In the genomic region with DNA sequence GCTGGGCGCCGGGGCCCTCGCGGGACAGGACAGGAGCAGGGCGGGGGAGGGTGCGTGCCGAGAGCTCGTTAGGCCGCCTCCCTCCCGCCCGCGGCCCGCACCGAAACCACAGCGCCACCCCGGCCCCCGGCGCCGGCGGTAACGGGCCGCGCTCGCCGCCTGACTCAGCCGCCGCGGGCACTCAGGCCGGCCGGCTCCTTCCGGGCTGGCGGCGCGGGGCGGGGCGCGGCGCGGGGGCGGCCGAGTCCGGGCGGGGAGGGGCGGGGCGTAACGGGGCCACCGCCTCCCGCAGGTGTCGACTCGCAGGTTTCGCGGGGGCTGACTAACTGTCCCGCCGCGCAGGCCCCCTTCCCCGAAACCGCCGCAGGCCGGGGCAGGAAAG, we compare ENCODE assay signal across 8 cellular contexts. TPM values are rescaled to one million over a fixed set of nuclear protein-coding genes. Genes with fewer than 3 reads are reported as not detected.
DNase-seq lines count a peak whose midpoint lies in the region; ATAC-seq and TF ChIP-seq lines count a peak whose summit lies in the region.

A gene with protein sequence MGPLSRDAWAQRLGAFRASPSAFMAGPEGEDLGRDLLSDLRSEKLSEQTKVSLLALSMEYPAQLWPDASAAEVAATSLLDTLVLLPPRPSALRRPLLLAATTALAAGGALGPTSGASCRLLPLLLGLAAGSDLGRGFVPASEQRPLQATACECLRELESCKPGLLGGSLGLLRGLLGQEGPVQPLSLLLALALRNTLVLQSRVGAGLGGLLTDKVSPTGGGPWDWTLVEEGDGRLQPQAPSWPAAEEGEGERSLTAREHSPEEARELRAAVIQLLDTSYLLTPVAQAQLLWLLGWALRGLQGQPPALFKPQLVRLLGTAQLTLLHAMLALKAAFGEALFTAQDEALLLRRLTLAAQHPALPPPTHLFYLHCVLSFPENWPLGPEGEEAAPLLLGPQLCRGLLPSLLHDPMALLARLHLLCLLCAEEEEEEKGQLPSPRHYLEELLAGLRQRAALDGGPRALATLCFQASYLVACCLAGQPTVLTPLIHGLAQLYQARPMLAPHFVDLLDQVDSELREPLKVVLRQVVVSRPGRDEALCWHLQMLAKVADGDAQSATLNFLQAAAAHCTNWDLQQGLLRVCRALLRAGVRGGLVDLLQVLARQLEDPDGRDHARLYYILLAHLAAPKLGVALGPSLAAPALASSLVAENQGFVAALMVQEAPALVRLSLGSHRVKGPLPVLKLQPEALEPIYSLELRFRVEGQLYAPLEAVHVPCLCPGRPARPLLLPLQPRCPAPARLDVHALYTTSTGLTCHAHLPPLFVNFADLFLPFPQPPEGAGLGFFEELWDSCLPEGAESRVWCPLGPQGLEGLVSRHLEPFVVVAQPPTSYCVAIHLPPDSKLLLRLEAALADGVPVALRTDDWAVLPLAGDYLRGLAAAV (minus strand): TSS at position 207 of the 382 bp plus-strand sequence. CDS start 385 bp downstream, outside the sequence.

- ATAC-seq in HCT116, result peak; percentile 71
- peak; percentile 65 for ATAC-seq in activated CD8-positive, alpha-beta T cell treated with anti-CD3 and anti-CD28 coated beads for 36 hours

- no peak for TF ChIP-seq POLR2A in HCT116 (IDR thresholded peaks at IDR 0.05; ENCODE audit: borderline replicate concordance, extremely low read depth, insufficient read depth, insufficient read length)

- H3K27me3 Mint-ChIP-seq in activated CD8-positive, alpha-beta T cell treated with anti-CD3 and anti-CD28 coated beads for 36 hours, result peaks cover 11% of the 10 kb centered on the region

- BruUV-seq in HCT116 (replicated peaks; lab: Mats Ljungman, UMichigan), result no TSS peak

- H3K9me3 ChIP-seq in HCT116 (ENCODE audit: control insufficient read depth in 1 of 2, insufficient read depth in 1 of 2, low read depth in 1 of 2, low read length in 2 of 2), result no peaks in the 10 kb centered on the region
- H3K9me3 ChIP-seq in effector memory CD4-positive, alpha-beta T cell (ENCODE audit: control insufficient read depth, low read length), result no peaks in the 10 kb centered on the region

- intact Hi-C loops in HCT116 (cut with micrococcal nuclease), result loop anchor here (1.0 to 5.0 kb wide), 2 partner anchors 38 to 68 kb away; a partner anchor contains a TSS
- intact Hi-C loops in activated CD8-positive, alpha-beta T cell treated with anti-CD3 and anti-CD28 coated beads for 36 hours (cut with micrococcal nuclease), result loop anchor here (2.0 kb wide), 1 partner anchor 38 kb away; no protein-coding TSS in a partner anchor

- peak within 1 kb of the TSS; percentile 89 for H3K27ac Mint-ChIP-seq in activated CD8-positive, alpha-beta T cell treated with anti-CD3 and anti-CD28 coated beads for 36 hours

- no peaks in the 10 kb centered on the region for H3K27me3 ChIP-seq in HCT116 (ENCODE audit: insufficient read depth, low read length)
- no peaks in the 10 kb centered on the region for H3K27me3 ChIP-seq in effector memory CD4-positive, alpha-beta T cell (replicated peaks; ENCODE audit: control insufficient read depth, insufficient read depth, low read length, poor library complexity, severe bottlenecking)

- H3K4me2 ChIP-seq in HCT116 (ENCODE audit: low read length), result peak within 1 kb of the TSS; percentile 95

- DNase-seq in DMS79 treated with DMSO at 0.1 percent for 48 hours (lab: John Stamatoyannopoulos, UW) (peak; percentile 31), DMS79 (lab: John Stamatoyannopoulos, UW) (no peak), HCT116 (ENCODE audit: low read depth, low spot score) (no peak), NCI-H128 (lab: John Stamatoyannopoulos, UW; ENCODE audit: unreplicated experiment) (peak; percentile 29), medulla oblongata (ENCODE audit: extremely low spot score) (peak; percentile 55)
- peak; percentile 77 for DNase-seq in activated CD8-positive, alpha-beta T cell treated with anti-CD3 and anti-CD28 coated beads for 36 hours
- peak; percentile 67 to 75 (median 70) for DNase-seq in effector memory CD4-positive, alpha-beta T cell
- peak; percentile 69 for DNase-seq in stimulated activated CD8-positive, alpha-beta memory T cell treated with anti-CD3 and anti-CD28 coated beads, Interleukin-12 subunit alpha, Interleukin-12 subunit beta, amount 100 ng/mL, for 4 hours (ENCODE audit: low read depth)

- POLR2A ChIA-PET in HCT116 (lab: Charles Lee), result interaction anchor here (1.2 to 2.1 kb wide), 3 partner anchors 37 to 111 kb away, joined by 3 to 7 read pairs (median 3); a partner anchor contains a TSS
- POLR2A ChIA-PET in activated CD8-positive, alpha-beta T cell treated with anti-CD3 and anti-CD28 coated beads for 36 hours (lab: Charles Lee), result interaction anchor here (0.6 to 2.5 kb wide), 13 partner anchors 10 to 510 kb away, joined by 3 to 15 read pairs (median 3); a partner anchor contains a TSS

- H4K20me1 ChIP-seq in HCT116 (ENCODE audit: insufficient read depth), result peaks cover 3% of the 10 kb centered on the region; the same call in 1 of the 2 replicates

- no peaks in the 10 kb centered on the region for H3K9me2 ChIP-seq in HCT116 (ENCODE audit: insufficient read depth)

- no peak for TF ChIP-seq CTCF in HCT116 (IDR thresholded peaks at IDR 0.05 in 2 of 3, conservative IDR thresholded peaks at IDR 0.05 in 1 of 3; ENCODE audit: borderline replicate concordance in 1 of 3, insufficient read depth in 1 of 3, low read depth in 2 of 3, low read length in 2 of 3)
- TF ChIP-seq CTCF in activated CD8-positive, alpha-beta T cell treated with anti-CD3 and anti-CD28 coated beads for 36 hours (IDR thresholded peaks at IDR 0.05), result no peak

- peaks cover 30% of the 10 kb centered on the region for H3K4me1 Mint-ChIP-seq in activated CD8-positive, alpha-beta T cell treated with anti-CD3 and anti-CD28 coated beads for 36 hours (ENCODE audit: low read depth)

- RAD21 ChIA-PET in HCT116 (lab: Charles Lee; ENCODE audit: low non-redundant PET in 1 of 2, low total read pairs in 2 of 2, uncharacterized antibody in 2 of 2, unreplicated experiment in 2 of 2), result interaction anchor here in 1 of 2 experiments (0.9 kb wide), 1 partner anchor 36 kb away, joined by 3 read pairs; no protein-coding TSS in a partner anchor

- no peaks in the 10 kb centered on the region for H3K9me3 Mint-ChIP-seq in activated CD8-positive, alpha-beta T cell treated with anti-CD3 and anti-CD28 coated beads for 36 hours

- peak within 1 kb of the TSS; percentile 89 for H3K4me3 Mint-ChIP-seq in activated CD8-positive, alpha-beta T cell treated with anti-CD3 and anti-CD28 coated beads for 36 hours

- peaks cover 14 to 30% of the 10 kb centered on the region in 2 experiments; a peak in 3 of 4 replicates for H3K36me3 ChIP-seq in HCT116 (ENCODE audit: control insufficient read depth in 1 of 2, insufficient read depth in 2 of 2, low read length in 2 of 2)
- H3K36me3 ChIP-seq in effector memory CD4-positive, alpha-beta T cell (ENCODE audit: control insufficient read depth, insufficient read depth, low read length), result peaks cover 17% of the 10 kb centered on the region

- H3K79me2 ChIP-seq in HCT116 (ENCODE audit: insufficient read depth, low read length), result peaks cover 42% of the 10 kb centered on the region

- H2AFZ ChIP-seq in HCT116 (ENCODE audit: low read depth, low read length, poor library complexity, severe bottlenecking), result no peak within 1 kb of the TSS

- peaks cover 17 to 45% of the 10 kb centered on the region in 2 experiments; a peak in 3 of 4 replicates for H3K4me1 ChIP-seq in HCT116 (ENCODE audit: control insufficient read depth in 1 of 2, insufficient read depth in 2 of 2, low read length in 2 of 2)
- peaks cover 27% of the 10 kb centered on the region for H3K4me1 ChIP-seq in effector memory CD4-positive, alpha-beta T cell (ENCODE audit: control insufficient read depth, insufficient read depth, low read length, poor library complexity, severe bottlenecking)

- H3K9ac ChIP-seq in HCT116 (ENCODE audit: low read length), result peak within 1 kb of the TSS; percentile 96

- peak within 1 kb of the TSS; percentile 98 for H3K27ac ChIP-seq in HCT116 (ENCODE audit: low read depth, low read length)
- peak within 1 kb of the TSS; percentile 61 for H3K27ac ChIP-seq in effector memory CD4-positive, alpha-beta T cell (ENCODE audit: insufficient read depth, low read length, poor library complexity, severe bottlenecking)

- TF ChIP-seq RAD21 in HCT116 (IDR thresholded peaks at IDR 0.05; ENCODE audit: low read depth), result no peak

- CTCF ChIA-PET in HCT116 (lab: Charles Lee), result interaction anchor here (0.6 to 3.3 kb wide), 16 partner anchors 10 to 231 kb away, joined by 3 to 73 read pairs (median 8); a partner anchor contains a TSS
- CTCF ChIA-PET in activated CD8-positive, alpha-beta T cell treated with anti-CD3 and anti-CD28 coated beads for 36 hours (lab: Charles Lee), result interaction anchor here (0.8 to 12.0 kb wide), 39 partner anchors 8 to 299 kb away, joined by 3 to 235 read pairs (median 12); a partner anchor contains a TSS

- H3K4me3 ChIP-seq in HCT116 (replicated peaks in 1 of 2; ENCODE audit: low read depth in 1 of 2, low read length in 2 of 2), result peak within 1 kb of the TSS; percentile 88 to 91
- H3K4me3 ChIP-seq in effector memory CD4-positive, alpha-beta T cell (ENCODE audit: insufficient read depth, low read depth, low read length, poor library complexity, severe bottlenecking), result peak within 1 kb of the TSS; percentile 81

- H3K36me3 Mint-ChIP-seq in activated CD8-positive, alpha-beta T cell treated with anti-CD3 and anti-CD28 coated beads for 36 hours (ENCODE audit: low read depth), result peaks cover 18% of the 10 kb centered on the region

TF ChIP-seq in HCT116, 20 proteins besides CTCF, POLR2A, EP300 and RAD21:
- TF ChIP-seq ZNF274 (IDR thresholded peaks at IDR 0.05; ENCODE audit: low read depth, low read length), result no peak
- peak; percentile 70 for TF ChIP-seq POLR2AphosphoS5 (IDR thresholded peaks at IDR 0.05; ENCODE audit: low read depth, low read length)

RNA-seq across cellular contexts. Expression of the gene that starts here (rescaled TPM):
- 19.5 TPM for total RNA-seq in HCT116 (2021; ENCODE audit: unreplicated experiment)
- 10.5 and 11.1 TPM in 2 replicates for polyA plus RNA-seq in HCT116 (2012)
- total RNA-seq in activated CD8-positive, alpha-beta T cell treated with anti-CD3 and anti-CD28 coated beads for 36 hours, result 10 to 100 TPM; 30.9 to 31.1 TPM

Comparison
In these comparisons a context has a peak if more than half of its experiments do, and no peak if none do; other contexts are left out.
1. DNase-seq: peak in DMS79 treated with DMSO at 0.1 percent for 48 hours (single experiment), NCI-H128 (single experiment), activated CD8-positive, alpha-beta T cell treated with anti-CD3 and anti-CD28 coated beads for 36 hours (single experiment), effector memory CD4-positive, alpha-beta T cell (3 of 3), medulla oblongata (single experiment) and stimulated activated CD8-positive, alpha-beta memory T cell treated with anti-CD3 and anti-CD28 coated beads, Interleukin-12 subunit alpha, Interleukin-12 subunit beta, amount 100 ng/mL, for 4 hours (single experiment); none in DMS79 (single experiment) and HCT116 (single experiment).